18 cellular contexts compared by ENCODE assay signal in the genomic region with DNA sequence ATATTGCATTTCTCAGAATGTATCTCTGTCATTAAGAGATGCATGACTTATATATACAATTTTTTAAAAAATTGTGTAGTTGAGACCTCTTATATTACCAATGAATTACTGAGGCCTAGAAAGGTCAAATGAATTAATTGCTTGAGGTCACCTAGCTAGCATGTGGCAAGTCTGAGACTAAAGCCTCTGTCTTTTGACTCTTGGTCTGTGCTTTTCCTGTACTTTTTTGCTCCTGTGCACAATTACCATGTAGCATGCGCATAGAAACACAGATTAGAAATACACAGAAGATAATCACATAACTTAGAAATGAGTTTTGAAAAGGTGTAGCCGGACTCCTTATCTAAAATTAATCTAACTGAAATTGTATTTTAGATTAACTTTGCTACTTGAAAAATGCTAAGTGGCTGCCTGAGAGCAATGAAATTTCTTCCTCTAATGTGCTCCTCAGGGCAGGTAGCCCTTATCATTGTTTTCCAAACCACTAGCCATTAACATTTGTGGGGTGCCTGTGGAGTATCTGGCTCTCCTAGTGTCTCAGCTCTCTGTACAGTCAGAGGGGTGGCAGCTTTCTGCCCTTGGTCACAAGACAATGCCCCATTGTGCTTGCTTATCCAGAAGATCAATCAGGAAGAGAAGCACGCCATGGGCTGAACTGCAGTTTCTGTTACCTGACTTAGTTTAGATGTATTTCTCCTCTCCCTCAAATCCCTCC.
DNase-seq lines count a peak whose midpoint lies in the region; ATAC-seq, FAIRE-seq and TF ChIP-seq lines count a peak whose summit lies in the region.
"Had no signal": no experiment of that assay in that cellular context is flagged by ENCODE, and none has a peak within 500 bp of the region (broad histone marks: within the 10 kb centered on the region; RNA-seq: fewer than 3 reads in every experiment).

No MANE protein-coding gene starts in this region.

- H3K27ac Mint-ChIP-seq in astrocyte (ENCODE audit: unreplicated experiment) = no peak overlapping the region
- H3K27ac Mint-ChIP-seq: stimulated activated naive CD8-positive, alpha-beta T cell treated with anti-CD3 and anti-CD28 coated beads, Interleukin-15, amount 100 ng/mL, for 72 hours had no signal

- no peak overlapping the region for H3K4me3 ChIP-seq in astrocyte (ENCODE audit: insufficient read depth, low read depth, low read length)
- no peak overlapping the region for H3K4me3 ChIP-seq in small intestine (ENCODE audit: low read depth in 1 of 2, low read length in 2 of 2)
- no peak overlapping the region for H3K4me3 ChIP-seq in right atrium auricular region
- H3K4me3 ChIP-seq: BLaER1 had no signal

- ATAC-seq in left colon (peak; percentile 63), GM19328 (IDR thresholded peaks at IDR 0.05; ENCODE audit: unreplicated experiment) (no peak)
- ATAC-seq: stimulated activated naive CD8-positive, alpha-beta T cell treated with anti-CD3 and anti-CD28 coated beads, Interleukin-15, amount 100 ng/mL, for 72 hours had no signal

- H3K27me3 ChIP-seq in astrocyte (ENCODE audit: insufficient read depth, low read length) (no peaks in the 10 kb centered on the region), small intestine (ENCODE audit: control insufficient read depth in 2 of 2, insufficient read depth in 2 of 2, low read length in 2 of 2) (no peaks in the 10 kb centered on the region), right atrium auricular region (no peaks in the 10 kb centered on the region)
- H3K27me3 ChIP-seq: BLaER1 had no signal

- 16 to 64% (median 45%) methylated on average over 3 of the region's 3 CpGs for WGBS in small intestine, 3 donors

- TF ChIP-seq CTCF in astrocyte (IDR thresholded peaks at IDR 0.05; ENCODE audit: insufficient read depth, low read depth, low read length) (no peak), right atrium auricular region (IDR thresholded peaks at IDR 0.05) (no peak)

- DNase-seq in M059J (ENCODE audit: low read depth) = peak; percentile 43
- peak; percentile 10 for DNase-seq in astrocyte (ENCODE audit: low read depth)
- no peak for DNase-seq in left colon
- DNase-seq in small intestine = peak; percentile 14
- no peak for DNase-seq in right atrium auricular region (ENCODE audit: low spot score)
- DNase-seq in NCI-H2107 treated with DMSO at 0.1 percent for 48 hours (lab: John Stamatoyannopoulos, UW; ENCODE audit: unreplicated experiment) = no peak
- DNase-seq: activated CD8-positive, alpha-beta memory T cell treated with anti-CD3 and anti-CD28 coated beads, Interleukin-2, amount 50 U/mL, for 4 hours; activated naive CD4-positive, alpha-beta T cell treated with Interleukin-2 at 50 U/mL for 16 hours; DMS153; NCI-H1436 treated with DMSO at 0.1 percent for 48 hours; NCI-H524; nucleus accumbens; RPMI8226; stimulated activated naive CD8-positive, alpha-beta T cell treated with anti-CD3 and anti-CD28 coated beads, Interleukin-15, amount 100 ng/mL, for 72 hours had no signal

- no peak overlapping the region for H3K4me2 ChIP-seq in astrocyte (ENCODE audit: low read length)
- H3K4me2 ChIP-seq: BLaER1, KMS-11 had no signal

- H3K27me3 Mint-ChIP-seq in astrocyte (ENCODE audit: low read depth, unreplicated experiment) = no peaks in the 10 kb centered on the region
- H3K27me3 Mint-ChIP-seq: stimulated activated naive CD8-positive, alpha-beta T cell treated with anti-CD3 and anti-CD28 coated beads, Interleukin-15, amount 100 ng/mL, for 72 hours had no signal

- no peaks in the 10 kb centered on the region for H4K20me1 ChIP-seq in astrocyte (ENCODE audit: insufficient read depth, low read length)
- H4K20me1 ChIP-seq: BLaER1 had no signal

- H3K4me1 Mint-ChIP-seq in astrocyte (ENCODE audit: low read depth, unreplicated experiment) = peaks cover 22% of the 10 kb centered on the region
- H3K4me1 Mint-ChIP-seq: stimulated activated naive CD8-positive, alpha-beta T cell treated with anti-CD3 and anti-CD28 coated beads, Interleukin-15, amount 100 ng/mL, for 72 hours had no signal

- H3K36me3 ChIP-seq in astrocyte (ENCODE audit: insufficient read depth, low read length) (no peaks in the 10 kb centered on the region), small intestine (ENCODE audit: control insufficient read depth in 2 of 2, insufficient read depth in 2 of 2, low read length in 2 of 2) (no peaks in the 10 kb centered on the region), right atrium auricular region (no peaks in the 10 kb centered on the region)
- H3K36me3 ChIP-seq: BLaER1 had no signal

- H3K36me3 Mint-ChIP-seq in astrocyte (ENCODE audit: low read depth, unreplicated experiment) = no peaks in the 10 kb centered on the region
- H3K36me3 Mint-ChIP-seq: brain had no signal

- H3K4me1 ChIP-seq in astrocyte (ENCODE audit: insufficient read depth, low read length) = no peaks in the 10 kb centered on the region
- H3K4me1 ChIP-seq in small intestine (ENCODE audit: control insufficient read depth in 2 of 2, insufficient read depth in 1 of 2, low read depth in 1 of 2, low read length in 1 of 2) = no peaks in the 10 kb centered on the region
- H3K4me1 ChIP-seq in right atrium auricular region = no peaks in the 10 kb centered on the region
- H3K4me1 ChIP-seq: BLaER1 had no signal

- H3K79me2 ChIP-seq in astrocyte (ENCODE audit: insufficient read depth, low read length) = no peaks in the 10 kb centered on the region

- no peaks in the 10 kb centered on the region for H3K9me3 Mint-ChIP-seq in astrocyte (ENCODE audit: unreplicated experiment)
- H3K9me3 Mint-ChIP-seq: stimulated activated naive CD8-positive, alpha-beta T cell treated with anti-CD3 and anti-CD28 coated beads, Interleukin-15, amount 100 ng/mL, for 72 hours had no signal

- no peak overlapping the region for H3K9ac ChIP-seq in astrocyte (ENCODE audit: low read length)
- H3K9ac ChIP-seq: BLaER1, KMS-11 had no signal

- H2AFZ ChIP-seq in astrocyte (ENCODE audit: low read depth, low read length) = no peak overlapping the region

- intact Hi-C loops in left colon (cut with DNase I, micrococcal nuclease) = loop anchor here in 1 of 2 donors (10.0 kb wide), 1 partner anchor 1217 kb away; no protein-coding TSS in a partner anchor

- no peak for FAIRE-seq in astrocyte (lab: Jason Lieb, UNC)
- FAIRE-seq in small intestine (lab: Jason Lieb, UNC) = no peak

- H3K27ac ChIP-seq in astrocyte (ENCODE audit: low read depth, low read length) = no peak overlapping the region
- no peak overlapping the region for H3K27ac ChIP-seq in small intestine (ENCODE audit: low read depth in 1 of 2, low read length in 1 of 2)
- H3K27ac ChIP-seq in right atrium auricular region = no peak overlapping the region
- H3K27ac ChIP-seq: BLaER1, KMS-11 had no signal

- H3K9me3 ChIP-seq in astrocyte (ENCODE audit: insufficient read depth, low read depth, low read length) (no peaks in the 10 kb centered on the region), small intestine (ENCODE audit: control insufficient read depth, low read depth) (no peaks in the 10 kb centered on the region), right atrium auricular region (no peaks in the 10 kb centered on the region)
- H3K9me3 ChIP-seq: BLaER1 had no signal

- H3K4me3 Mint-ChIP-seq in astrocyte (ENCODE audit: unreplicated experiment) = no peak overlapping the region
- H3K4me3 Mint-ChIP-seq: brain; stimulated activated naive CD8-positive, alpha-beta T cell treated with anti-CD3 and anti-CD28 coated beads, Interleukin-15, amount 100 ng/mL, for 72 hours had no signal

Comparison
In these comparisons a context has a peak if more than half of its experiments do, and no peak if none do; other contexts are left out.
1. DNase-seq: peak in M059J (single experiment), astrocyte (single experiment) and small intestine (single experiment); none in left colon (0 of 2), right atrium auricular region (single experiment) and NCI-H2107 treated with DMSO at 0.1 percent for 48 hours (single experiment).